23 cellular contexts compared by ENCODE assay signal in the genomic region with DNA sequence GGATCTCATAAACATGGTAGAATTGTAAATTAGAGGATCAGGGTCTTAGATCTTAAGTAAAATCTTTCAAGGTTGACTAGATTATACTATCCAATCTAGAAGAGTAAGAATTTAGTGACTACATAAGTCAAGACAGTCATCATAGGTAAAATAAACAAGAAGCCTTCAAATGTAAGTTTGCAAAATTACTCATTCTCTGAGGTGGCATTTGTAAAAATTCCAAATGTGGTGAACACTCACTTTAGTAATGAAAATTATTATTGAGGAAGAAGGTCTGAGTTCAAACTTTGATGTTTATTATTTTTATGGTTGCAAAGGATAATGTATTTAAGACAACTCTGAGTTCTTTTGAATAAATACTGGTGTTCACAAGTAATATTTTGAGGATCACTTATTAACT. TPM values are rescaled to one million over a fixed set of nuclear protein-coding genes. Genes with fewer than 3 reads are reported as not detected.
DNase-seq lines count a peak whose midpoint lies in the region; ATAC-seq and TF ChIP-seq lines count a peak whose summit lies in the region.
"Had no signal": no experiment of that assay in that cellular context is flagged by ENCODE, and none has a peak within 500 bp of the region (broad histone marks: within the 10 kb centered on the region; RNA-seq: fewer than 3 reads in every experiment).

No MANE protein-coding gene starts in this region.

- no peak for TF ChIP-seq CTCF in stomach (IDR thresholded peaks at IDR 0.05)
- no peak for TF ChIP-seq CTCF in MM.1S (IDR thresholded peaks at IDR 0.05; ENCODE audit: low read length)

- DNase-seq in HS-5 (ENCODE audit: low read depth) (peak; percentile 29), fibroblast of peridontal ligament (ENCODE audit: extremely low read depth) (peak; percentile 35), stomach (no peak), NCI-H774 (lab: John Stamatoyannopoulos, UW) (no peak), MM.1S (no peak), trophoblast cell (no peak)
- DNase-seq: activated CD4-positive, alpha-beta memory T cell treated with anti-CD3 and anti-CD28 coated beads for 36 hours; activated gamma-delta T cell; activated naive CD8-positive, alpha-beta T cell treated with anti-CD3 and anti-CD28 coated beads, Interleukin-2, amount 50 U/mL, for 24 hours; DMS79; foreskin keratinocyte; hippocampal formation; NCI-H1436; NCI-H2171; NCI-H526; posterior cingulate gyrus; T1000; testis had no signal

- peaks cover 91% of the 10 kb centered on the region for H3K79me2 ChIP-seq in MM.1S (ENCODE audit: low read length)
- H3K79me2 ChIP-seq in trophoblast cell (ENCODE audit: control insufficient read depth, insufficient read depth, low read length, poor library complexity): peaks cover 4% of the 10 kb centered on the region

- no peak overlapping the region for H3K4me3 Mint-ChIP-seq in activated T-helper 17 cell treated with anti-CD3 and anti-CD28 coated beads, Interleukin-2, amount 50 U/mL, for 72 hours
- H3K4me3 Mint-ChIP-seq: activated CD4-positive, alpha-beta memory T cell treated with anti-CD3 and anti-CD28 coated beads for 36 hours; activated naive CD8-positive, alpha-beta T cell treated with anti-CD3 and anti-CD28 coated beads, Interleukin-2, amount 50 U/mL, for 24 hours; neural crest cell had no signal

- H3K27ac ChIP-seq in stomach (peak overlapping the region in 3 of 5 donors; percentile 35 to 60 (median 52)), MM.1S (ENCODE audit: low read length) (no peak overlapping the region), trophoblast cell (ENCODE audit: low read depth, low read length) (no peak overlapping the region)
- H3K27ac ChIP-seq: cardiac muscle cell, foreskin keratinocyte, testis had no signal

- intact Hi-C loops in stomach (cut with DNase I; ENCODE audit: low total_unique reads): no loop called here

- no peak for TF ChIP-seq EP300 in stomach (IDR thresholded peaks at IDR 0.05)

- no peak overlapping the region for H3K18ac ChIP-seq in trophoblast cell (ENCODE audit: low read length)

- H4K12ac ChIP-seq in trophoblast cell (ENCODE audit: low read depth, low read length): no peak overlapping the region

- H4K8ac ChIP-seq in trophoblast cell (ENCODE audit: low read depth, low read length): no peak overlapping the region

- H3K4me3 ChIP-seq in stomach (no peak overlapping the region), MM.1S (ENCODE audit: low read length) (no peak overlapping the region), trophoblast cell (ENCODE audit: low read depth, low read length) (no peak overlapping the region)
- H3K4me3 ChIP-seq: cardiac muscle cell, lung, testis had no signal

- H3K36me3 ChIP-seq in stomach: peaks cover 10 to 38% (median 33%) of the 10 kb centered on the region in 4 donors
- peaks cover 9% of the 10 kb centered on the region; the same call in 1 of the 2 replicates for H3K36me3 ChIP-seq in MM.1S (replicated peaks; ENCODE audit: insufficient read depth, low read length)
- H3K36me3 ChIP-seq in trophoblast cell (ENCODE audit: control insufficient read depth in 1 of 2, insufficient read depth in 2 of 2, low read length in 2 of 2): peaks cover 3 to 11% of the 10 kb centered on the region in 2 experiments

- H3K9me2 ChIP-seq in MM.1S (replicated peaks; ENCODE audit: insufficient read depth, low read length): no peaks in the 10 kb centered on the region

- no peak overlapping the region for H2BK120ac ChIP-seq in trophoblast cell (ENCODE audit: insufficient read depth, low read length, poor library complexity)

- no peak overlapping the region for H4K91ac ChIP-seq in trophoblast cell (ENCODE audit: low read depth, low read length)

- TF ChIP-seq POLR2A in stomach (IDR thresholded peaks at IDR 0.05): no peak

- H2AFZ ChIP-seq in MM.1S (ENCODE audit: low read length) (no peak overlapping the region), trophoblast cell (ENCODE audit: insufficient read depth, low read length, poor library complexity) (no peak overlapping the region)

- H3K27me3 ChIP-seq in stomach: no peaks in the 10 kb centered on the region
- no peaks in the 10 kb centered on the region for H3K27me3 ChIP-seq in MM.1S (replicated peaks; ENCODE audit: insufficient read depth, low read length)
- no peaks in the 10 kb centered on the region for H3K27me3 ChIP-seq in trophoblast cell (ENCODE audit: insufficient read depth, low read length)
- H3K27me3 ChIP-seq: cardiac muscle cell, foreskin keratinocyte, testis had no signal

- no peak overlapping the region for H3K4me2 ChIP-seq in MM.1S (ENCODE audit: low read depth, low read length)
- H3K4me2 ChIP-seq in trophoblast cell (ENCODE audit: low read length): no peak overlapping the region

- H2BK5ac ChIP-seq in trophoblast cell (ENCODE audit: low read depth, low read length, poor library complexity): no peak overlapping the region

- no peaks in the 10 kb centered on the region for H3K27me3 Mint-ChIP-seq in activated T-helper 17 cell treated with anti-CD3 and anti-CD28 coated beads, Interleukin-2, amount 50 U/mL, for 72 hours

- no peak overlapping the region for H3K14ac ChIP-seq in trophoblast cell (ENCODE audit: low read length)

- no peaks in the 10 kb centered on the region for H4K20me1 ChIP-seq in MM.1S (ENCODE audit: insufficient read depth, low read length)

- H3F3A ChIP-seq in MM.1S (ENCODE audit: insufficient read depth, low read length): peaks cover 11% of the 10 kb centered on the region; the same call in 1 of the 2 replicates

- H3K9ac ChIP-seq in MM.1S (ENCODE audit: low read length): no peak overlapping the region
- no peak overlapping the region for H3K9ac ChIP-seq in trophoblast cell (ENCODE audit: low read length)

- peaks cover 9 to 54% (median 46%) of the 10 kb centered on the region in 4 donors for H3K4me1 ChIP-seq in stomach
- 0 out of 2 replicates have a peak, but pooled peaks cover 9% of the 10 kb centered on the region for H3K4me1 ChIP-seq in MM.1S (ENCODE audit: low read length)
- peaks cover 0 to 4% of the 10 kb centered on the region in 2 experiments for H3K4me1 ChIP-seq in trophoblast cell (ENCODE audit: control insufficient read depth in 1 of 2, insufficient read depth in 2 of 2, low read length in 2 of 2)
- H3K4me1 ChIP-seq: foreskin keratinocyte, testis had no signal

- H3K36me3 Mint-ChIP-seq in activated T-helper 17 cell treated with anti-CD3 and anti-CD28 coated beads, Interleukin-2, amount 50 U/mL, for 72 hours (ENCODE audit: low read depth): peaks cover 66% of the 10 kb centered on the region

- no peaks in the 10 kb centered on the region for H3K9me3 Mint-ChIP-seq in activated T-helper 17 cell treated with anti-CD3 and anti-CD28 coated beads, Interleukin-2, amount 50 U/mL, for 72 hours
- H3K9me3 Mint-ChIP-seq: activated CD4-positive, alpha-beta memory T cell treated with anti-CD3 and anti-CD28 coated beads for 36 hours; activated naive CD8-positive, alpha-beta T cell treated with anti-CD3 and anti-CD28 coated beads, Interleukin-2, amount 50 U/mL, for 24 hours; neural crest cell had no signal

- peaks cover 17% of the 10 kb centered on the region for H3K4me1 Mint-ChIP-seq in activated T-helper 17 cell treated with anti-CD3 and anti-CD28 coated beads, Interleukin-2, amount 50 U/mL, for 72 hours

- H3K79me1 ChIP-seq in trophoblast cell (ENCODE audit: low read length): peaks cover 5% of the 10 kb centered on the region

- no peak for ATAC-seq in activated T-helper 17 cell treated with anti-CD3 and anti-CD28 coated beads, Interleukin-2, amount 50 U/mL, for 72 hours (replicated peaks)
- ATAC-seq: activated naive CD8-positive, alpha-beta T cell treated with anti-CD3 and anti-CD28 coated beads, Interleukin-2, amount 50 U/mL, for 24 hours; foreskin keratinocyte had no signal

- H2AK5ac ChIP-seq in trophoblast cell (ENCODE audit: low read length): no peak overlapping the region

- no peak overlapping the region for H2BK12ac ChIP-seq in trophoblast cell (ENCODE audit: low read length)

- H3K9me3 ChIP-seq in stomach (no peaks in the 10 kb centered on the region), MM.1S (replicated peaks; ENCODE audit: insufficient read depth, low read length) (no peaks in the 10 kb centered on the region), trophoblast cell (ENCODE audit: insufficient read depth, low read depth, low read length) (no peaks in the 10 kb centered on the region)
- H3K9me3 ChIP-seq: testis had no signal

- H3K4ac ChIP-seq in trophoblast cell (ENCODE audit: low read depth, low read length): no peak overlapping the region

- peak overlapping the region; percentile 32 for H3K27ac Mint-ChIP-seq in activated T-helper 17 cell treated with anti-CD3 and anti-CD28 coated beads, Interleukin-2, amount 50 U/mL, for 72 hours
- H3K27ac Mint-ChIP-seq: activated CD4-positive, alpha-beta memory T cell treated with anti-CD3 and anti-CD28 coated beads for 36 hours; activated naive CD8-positive, alpha-beta T cell treated with anti-CD3 and anti-CD28 coated beads, Interleukin-2, amount 50 U/mL, for 24 hours had no signal

- H3K23ac ChIP-seq in trophoblast cell (ENCODE audit: low read length): no peak overlapping the region

RNA-seq across cellular contexts. Expression of a gene that starts 4.6 kb away (rescaled TPM):
- 1 to 10 TPM; 7.7 to 9.2 TPM for total RNA-seq in activated T-helper 17 cell treated with anti-CD3 and anti-CD28 coated beads, Interleukin-2, amount 50 U/mL, for 72 hours
- 1 to 10 TPM in 2 of 5 donors, under 1 TPM in 2, not detected in 1; 0.87 to 6.6 (median 1.9) TPM for total RNA-seq in stomach
- 1 to 10 TPM; 2.9 to 4.5 (median 3.8) TPM for polyA plus RNA-seq in stomach
- polyA plus RNA-seq in trophoblast cell (2013): 3.7 TPM in 2 replicates

RNA-seq across cellular contexts. Expression of a gene that starts 10.9 kb away (rescaled TPM):
- total RNA-seq in activated T-helper 17 cell treated with anti-CD3 and anti-CD28 coated beads, Interleukin-2, amount 50 U/mL, for 72 hours: 10 to 100 TPM; 13.1 to 15.9 TPM
- 10 to 100 TPM in 1 of 5 donors, 1 to 10 TPM in 3, under 1 TPM in 1; 0.58 to 15.1 (median 4.0) TPM for total RNA-seq in stomach
- 10 to 100 TPM; 10.3 to 11.2 (median 10.7) TPM for polyA plus RNA-seq in stomach
- polyA plus RNA-seq in trophoblast cell (2013): 22.2 and 24.9 TPM in 2 replicates

RNA-seq across cellular contexts. Expression of a gene that starts 12.2 kb away (rescaled TPM):
- total RNA-seq in activated T-helper 17 cell treated with anti-CD3 and anti-CD28 coated beads, Interleukin-2, amount 50 U/mL, for 72 hours: under 1 TPM; 0.32 to 0.69 TPM
- total RNA-seq in stomach: 1 to 10 TPM in 1 of 5 donors, under 1 TPM in 2, not detected in 2; under 0.01 to 1.0 (median 0.92) TPM
- under 1 TPM in 2 of 3 donors, not detected in 1; 0.25 to 0.30 TPM for polyA plus RNA-seq in stomach
- 0.47 and 0.89 TPM in 2 replicates for polyA plus RNA-seq in trophoblast cell (2013)
- total RNA-seq: activated CD4-positive, alpha-beta memory T cell treated with anti-CD3 and anti-CD28 coated beads for 36 hours; foreskin keratinocyte had no signal

RNA-seq across cellular contexts. Expression of a gene that starts 53.8 kb away (rescaled TPM):
- total RNA-seq in activated T-helper 17 cell treated with anti-CD3 and anti-CD28 coated beads, Interleukin-2, amount 50 U/mL, for 72 hours: not detected
- not detected for total RNA-seq in stomach
- 1 to 10 TPM in 1 of 3 donors, under 1 TPM in 1, not detected in 1; 0.35 to 1.4 TPM for polyA plus RNA-seq in stomach
- polyA plus RNA-seq in trophoblast cell (2013): not detected in 2 replicates
- total RNA-seq: activated CD4-positive, alpha-beta memory T cell treated with anti-CD3 and anti-CD28 coated beads for 36 hours; cardiac muscle cell; foreskin keratinocyte; neural crest cell; skeletal muscle tissue; testis had no signal
- polyA plus RNA-seq: cardiac muscle cell had no signal

RNA-seq across cellular contexts. Expression of a gene that starts 59.0 kb away (rescaled TPM):
- not detected for total RNA-seq in activated T-helper 17 cell treated with anti-CD3 and anti-CD28 coated beads, Interleukin-2, amount 50 U/mL, for 72 hours
- total RNA-seq in stomach: not detected
- polyA plus RNA-seq in stomach: not detected
- polyA plus RNA-seq in trophoblast cell (2013): not detected in 2 replicates
- total RNA-seq: activated CD4-positive, alpha-beta memory T cell treated with anti-CD3 and anti-CD28 coated beads for 36 hours; cardiac muscle cell; foreskin keratinocyte; lung; neural crest cell; skeletal muscle tissue had no signal
- polyA plus RNA-seq: cardiac muscle cell, foreskin keratinocyte, lung had no signal

Comparison
In these comparisons a context has a peak if more than half of its experiments do, and no peak if none do; other contexts are left out.
1. DNase-seq: peak in HS-5 (single experiment) and fibroblast of peridontal ligament (single experiment); none in stomach (single experiment), NCI-H774 (single experiment), MM.1S (single experiment) and trophoblast cell (0 of 2).
2. H3K27ac ChIP-seq: peak in stomach (3 of 5); none in MM.1S (single experiment) and trophoblast cell (single experiment).